In genomic region chr12:117671734-117672133, GRCh38 we compare ENCODE assay signal across 8 cellular contexts.
A peak's percentile ranks its signal among the peaks of the same experiment; 100 is the strongest.
DNase-seq lines count a peak whose midpoint lies in the region; ATAC-seq and TF ChIP-seq lines count a peak whose summit lies in the region.

No MANE protein-coding gene starts in this region.

- DNase-seq in Calu3 (peak; percentile 72), HAP-1 (ENCODE audit: low spot score in 2 of 2) (peak; percentile 6 to 60), SJCRH30 (peak; percentile 68 to 77), left kidney (ENCODE audit: low read depth, low spot score) (peak; percentile 74)
- DNase-seq in activated CD8-positive, alpha-beta memory T cell treated with anti-CD3 and anti-CD28 coated beads, Interleukin-2, amount 10 ng/mL, durations not matched to agents 7 days and 5 days, result no peak

- H3K4me1 Mint-ChIP-seq in Calu3 (ENCODE audit: low read depth, unreplicated experiment), result no peaks in the 10 kb centered on the region
- H3K4me1 Mint-ChIP-seq in activated CD8-positive, alpha-beta memory T cell treated with anti-CD3 and anti-CD28 coated beads, Interleukin-2, amount 10 ng/mL, durations not matched to agents 7 days and 5 days, result no peaks in the 10 kb centered on the region

- H3K36me3 ChIP-seq in HAP-1 (replicated peaks) (no peaks in the 10 kb centered on the region), SJCRH30 (no peaks in the 10 kb centered on the region)

- no peak for ATAC-seq in HG02885 (IDR thresholded peaks at IDR 0.05; ENCODE audit: poor library complexity, unreplicated experiment)
- no peak for ATAC-seq in HG03159 (IDR thresholded peaks at IDR 0.05; ENCODE audit: unreplicated experiment)
- no peak for ATAC-seq in HG03354 (IDR thresholded peaks at IDR 0.05; ENCODE audit: poor library complexity, severe bottlenecking, unreplicated experiment)
- no peak for ATAC-seq in activated CD8-positive, alpha-beta memory T cell treated with anti-CD3 and anti-CD28 coated beads, Interleukin-2, amount 10 ng/mL, durations not matched to agents 7 days and 5 days

- peak; percentile 59 for TF ChIP-seq CTCF in Calu3 (IDR thresholded peaks at IDR 0.05; ENCODE audit: unreplicated experiment)

- no peak overlapping the region for H3K27ac Mint-ChIP-seq in Calu3 (ENCODE audit: unreplicated experiment)
- H3K27ac Mint-ChIP-seq in activated CD8-positive, alpha-beta memory T cell treated with anti-CD3 and anti-CD28 coated beads, Interleukin-2, amount 10 ng/mL, durations not matched to agents 7 days and 5 days, result no peak overlapping the region

- BruUV-seq in Calu3 (replicated peaks; lab: Mats Ljungman, UMichigan), result no TSS peak

- H3K9me3 Mint-ChIP-seq in Calu3 (ENCODE audit: low read depth, unreplicated experiment), result no peaks in the 10 kb centered on the region
- H3K9me3 Mint-ChIP-seq in activated CD8-positive, alpha-beta memory T cell treated with anti-CD3 and anti-CD28 coated beads, Interleukin-2, amount 10 ng/mL, durations not matched to agents 7 days and 5 days (ENCODE audit: low read depth), result no peaks in the 10 kb centered on the region

- no peak overlapping the region for H3K27ac ChIP-seq in SJCRH30

- peaks cover 4% of the 10 kb centered on the region; the same call in 1 of the 2 replicates for H3K27me3 ChIP-seq in HAP-1 (ENCODE audit: low read depth)
- H3K27me3 ChIP-seq in SJCRH30, result no peaks in the 10 kb centered on the region

- CTCF ChIA-PET in Calu3 (lab: Charles Lee), result interaction anchor here (1.0 to 1.1 kb wide), 2 partner anchors 182 to 305 kb away, joined by 3 to 12 read pairs; no protein-coding TSS in a partner anchor
- CTCF ChIA-PET in activated CD8-positive, alpha-beta memory T cell treated with anti-CD3 and anti-CD28 coated beads, Interleukin-2, amount 10 ng/mL, durations not matched to agents 7 days and 5 days (lab: Charles Lee), result no interaction called here

- intact Hi-C loops in Calu3 (cut with micrococcal nuclease; ENCODE audit: unreplicated experiment), result loop anchor here (1.0 to 5.0 kb wide), 4 partner anchors 166 to 459 kb away; no protein-coding TSS in a partner anchor

- no peaks in the 10 kb centered on the region for H3K36me3 Mint-ChIP-seq in Calu3 (ENCODE audit: insufficient read depth, unreplicated experiment)
- H3K36me3 Mint-ChIP-seq in activated CD8-positive, alpha-beta memory T cell treated with anti-CD3 and anti-CD28 coated beads, Interleukin-2, amount 10 ng/mL, durations not matched to agents 7 days and 5 days, result no peaks in the 10 kb centered on the region

- H3K4me3 ChIP-seq in HAP-1 (no peak overlapping the region), SJCRH30 (no peak overlapping the region)

- peaks cover 88% of the 10 kb centered on the region for H3K27me3 Mint-ChIP-seq in Calu3 (ENCODE audit: unreplicated experiment)
- no peaks in the 10 kb centered on the region for H3K27me3 Mint-ChIP-seq in activated CD8-positive, alpha-beta memory T cell treated with anti-CD3 and anti-CD28 coated beads, Interleukin-2, amount 10 ng/mL, durations not matched to agents 7 days and 5 days

- no peak overlapping the region for H3K4me3 Mint-ChIP-seq in Calu3 (ENCODE audit: low read depth, unreplicated experiment)
- no peak overlapping the region for H3K4me3 Mint-ChIP-seq in activated CD8-positive, alpha-beta memory T cell treated with anti-CD3 and anti-CD28 coated beads, Interleukin-2, amount 10 ng/mL, durations not matched to agents 7 days and 5 days

- H3K9me3 ChIP-seq in HAP-1 (no peaks in the 10 kb centered on the region), SJCRH30 (replicated peaks) (no peaks in the 10 kb centered on the region)

- in situ Hi-C loops in HAP-1 (cut with MboI; ENCODE audit: low sequenced_read_pairs), result no loop called here

- H3K4me1 ChIP-seq in HAP-1, result no peaks in the 10 kb centered on the region
- H3K4me1 ChIP-seq in SJCRH30, result no peaks in the 10 kb centered on the region
